18 cellular contexts compared by ENCODE assay signal in the genomic region with DNA sequence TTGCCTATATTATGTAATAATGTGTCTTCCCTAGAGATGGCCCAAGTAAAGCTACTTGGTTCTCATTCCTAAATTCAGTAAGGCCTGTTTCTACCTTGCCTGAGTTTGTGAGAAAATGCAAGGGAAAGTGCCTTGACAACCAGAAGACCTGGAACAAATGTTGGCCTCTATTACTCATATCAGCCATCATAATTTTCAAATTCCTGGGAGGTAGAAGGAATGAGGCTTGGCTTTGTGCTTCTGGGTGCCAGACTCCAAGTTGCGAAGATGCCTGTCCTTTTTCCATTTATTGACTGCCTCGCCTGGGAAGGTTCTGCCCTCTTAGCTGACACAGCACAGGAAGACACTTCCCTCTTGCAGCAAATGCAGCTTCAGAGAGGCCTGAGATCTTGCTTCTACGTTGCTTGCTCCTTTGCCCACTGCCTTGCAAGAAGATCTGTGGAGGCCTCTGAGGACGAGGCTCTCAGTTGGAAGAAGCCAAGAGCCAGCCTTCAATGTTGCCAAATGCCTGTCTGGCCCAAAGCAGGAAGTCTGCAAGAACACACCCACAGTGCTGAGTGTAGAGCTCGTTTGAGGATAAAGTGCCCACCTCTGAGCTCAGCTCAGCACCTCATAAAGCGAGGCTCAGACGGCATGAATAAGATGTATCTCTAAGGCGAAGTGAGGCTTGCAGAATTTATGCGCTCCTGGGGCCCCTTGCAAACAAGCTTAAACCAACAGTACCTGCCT.
DNase-seq lines count a peak whose midpoint lies in the region; ATAC-seq, FAIRE-seq and TF ChIP-seq lines count a peak whose summit lies in the region.
"Had no signal": no experiment of that assay in that cellular context is flagged by ENCODE, and none has a peak within 500 bp of the region (broad histone marks: within the 10 kb centered on the region; RNA-seq: fewer than 3 reads in every experiment).

No MANE protein-coding gene starts in this region.

- H3K36me3 Mint-ChIP-seq in activated CD4-positive, alpha-beta memory T cell treated with anti-CD3 and anti-CD28 coated beads for 36 hours, result no peaks in the 10 kb centered on the region
- H3K36me3 Mint-ChIP-seq: memory B cell had no signal

- no peak for TF ChIP-seq CTCF in VCaP (conservative IDR thresholded peaks at IDR 0.05)
- TF ChIP-seq CTCF in heart left ventricle (IDR thresholded peaks at IDR 0.05), result no peak
- TF ChIP-seq CTCF in omental fat pad (IDR thresholded peaks at IDR 0.05), result no peak

- no peak overlapping the region for H3K27ac Mint-ChIP-seq in activated CD4-positive, alpha-beta memory T cell treated with anti-CD3 and anti-CD28 coated beads for 36 hours
- H3K27ac Mint-ChIP-seq: activated CD4-positive, alpha-beta memory T cell treated with anti-CD3 and anti-CD28 coated beads, Interleukin-2, amount 10 ng/mL, durations not matched to agents 7 days and 5 days; HFFc6; memory B cell had no signal

- no peaks in the 10 kb centered on the region for H3K27me3 Mint-ChIP-seq in activated CD4-positive, alpha-beta memory T cell treated with anti-CD3 and anti-CD28 coated beads for 36 hours

- H3K4me3 ChIP-seq in heart left ventricle, result no peak overlapping the region
- H3K4me3 ChIP-seq: MG63 had no signal

- DNase-seq in DMS79 (lab: John Stamatoyannopoulos, UW) (peak; percentile 95), heart left ventricle (no peak), omental fat pad (ENCODE audit: low spot score) (no peak), GM12891 (ENCODE audit: insufficient read length, low spot score) (no peak), occipital lobe (lab: John Stamatoyannopoulos, UW) (no peak)
- DNase-seq in activated CD4-positive, alpha-beta T cell treated with anti-CD3 and anti-CD28 coated beads for 1 hour, result no peak
- DNase-seq in activated CD4-positive, alpha-beta memory T cell treated with anti-CD3 and anti-CD28 coated beads for 36 hours, result no peak
- DNase-seq: activated CD4-positive, alpha-beta memory T cell treated with anti-CD3 and anti-CD28 coated beads, Interleukin-2, amount 10 ng/mL, durations not matched to agents 7 days and 5 days; activated naive CD4-positive, alpha-beta T cell; HFFc6; hypothalamus; MG63; NCI-H524 treated with DMSO at 0.1 percent for 48 hours; stimulated activated CD8-positive, alpha-beta memory T cell treated with anti-CD3 and anti-CD28 coated beads, Interleukin-4, amount 100 ng/mL, for 48 hours; T-helper 9 cell had no signal

- no peaks in the 10 kb centered on the region for H3K9me3 Mint-ChIP-seq in activated CD4-positive, alpha-beta memory T cell treated with anti-CD3 and anti-CD28 coated beads for 36 hours
- H3K9me3 Mint-ChIP-seq: activated CD4-positive, alpha-beta memory T cell treated with anti-CD3 and anti-CD28 coated beads, Interleukin-2, amount 10 ng/mL, durations not matched to agents 7 days and 5 days; HFFc6; memory B cell had no signal

- 71 to 86% (median 75%) methylated on average over 9 of the region's 9 CpGs for WGBS in heart left ventricle, 4 donors

- peak overlapping the region; percentile 93 for H3K27ac ChIP-seq in VCaP
- H3K27ac ChIP-seq in heart left ventricle, result peak overlapping the region in 9 of 12 donors; percentile 3 to 54 (median 28)

- H3K4me3 Mint-ChIP-seq in activated CD4-positive, alpha-beta memory T cell treated with anti-CD3 and anti-CD28 coated beads for 36 hours, result no peak overlapping the region
- H3K4me3 Mint-ChIP-seq: activated CD4-positive, alpha-beta memory T cell treated with anti-CD3 and anti-CD28 coated beads, Interleukin-2, amount 10 ng/mL, durations not matched to agents 7 days and 5 days; HFFc6; memory B cell had no signal

- intact Hi-C loops in heart left ventricle (cut with DNase I), result no loop called here
- intact Hi-C loops in activated CD4-positive, alpha-beta memory T cell treated with anti-CD3 and anti-CD28 coated beads for 36 hours (cut with micrococcal nuclease), result no loop called here

- TF ChIP-seq POLR2A in heart left ventricle (IDR thresholded peaks at IDR 0.05), result no peak
- no peak for TF ChIP-seq POLR2A in GM12891 (IDR thresholded peaks at IDR 0.05; ENCODE audit: low read depth, low read length)

- ATAC-seq in heart left ventricle (peak; percentile 17 to 54 (median 42)), omental fat pad (ENCODE audit: low FRiP score) (peak; percentile 8)

- H3K27me3 ChIP-seq in heart left ventricle, result no peaks in the 10 kb centered on the region
- H3K27me3 ChIP-seq: MG63 had no signal

- H3K4me1 ChIP-seq in heart left ventricle, result peaks cover 0 to 55% (median 20%) of the 10 kb centered on the region in 12 donors

- POLR2A ChIA-PET in activated CD4-positive, alpha-beta memory T cell treated with anti-CD3 and anti-CD28 coated beads for 36 hours (lab: Charles Lee), result no interaction called here

- no peaks in the 10 kb centered on the region for H3K4me1 Mint-ChIP-seq in activated CD4-positive, alpha-beta memory T cell treated with anti-CD3 and anti-CD28 coated beads for 36 hours (ENCODE audit: low read depth)
- H3K4me1 Mint-ChIP-seq: activated CD4-positive, alpha-beta memory T cell treated with anti-CD3 and anti-CD28 coated beads, Interleukin-2, amount 10 ng/mL, durations not matched to agents 7 days and 5 days; memory B cell had no signal

- FAIRE-seq in GM12891 (lab: Jason Lieb, UNC), result no peak
- FAIRE-seq: D721Med had no signal

- no peaks in the 10 kb centered on the region for H3K9me3 ChIP-seq in heart left ventricle
- H3K9me3 ChIP-seq: MG63 had no signal

- CTCF ChIA-PET in activated CD4-positive, alpha-beta memory T cell treated with anti-CD3 and anti-CD28 coated beads for 36 hours (lab: Charles Lee), result no interaction called here

- no peaks in the 10 kb centered on the region for H3K36me3 ChIP-seq in heart left ventricle
- H3K36me3 ChIP-seq: MG63 had no signal

TF ChIP-seq in GM12891, 5 proteins besides CTCF, POLR2A, EP300 and RAD21:
- no peak for TF ChIP-seq PAX5 (IDR thresholded peaks at IDR 0.05; ENCODE audit: insufficient read depth, low read length, severe bottlenecking)
- TF ChIP-seq POLR2AphosphoS5 (IDR thresholded peaks at IDR 0.05; ENCODE audit: low read depth, low read length), result no peak
- no peak for TF ChIP-seq TAF1 (IDR thresholded peaks at IDR 0.05; ENCODE audit: low read depth, low read length)
- TF ChIP-seq POU2F2 (IDR thresholded peaks at IDR 0.05; ENCODE audit: low read depth, low read length), result no peak
- TF ChIP-seq SPI1 (IDR thresholded peaks at IDR 0.05; ENCODE audit: low read depth, low read length), result no peak
